ENCODE assay signal across 8 cellular contexts in genomic region chr15:52558196-52558595, GRCh38. TPM values are rescaled to one million over a fixed set of nuclear protein-coding genes. Genes with fewer than 3 reads are reported as not detected.
A peak's percentile ranks its signal among the peaks of the same experiment; 100 is the strongest.
DNase-seq lines count a peak whose midpoint lies in the region; ATAC-seq and TF ChIP-seq lines count a peak whose summit lies in the region.

No MANE protein-coding gene starts in this region.

- CTCF ChIA-PET in A673 (lab: Charles Lee), result no interaction called here

- H3K4me1 Mint-ChIP-seq in type B pancreatic cell (ENCODE audit: unreplicated experiment), result peaks cover 19% of the 10 kb centered on the region

- ATAC-seq in HG03442 (IDR thresholded peaks at IDR 0.05; ENCODE audit: unreplicated experiment), result peak; percentile 87

- no peak overlapping the region for H3K4me3 ChIP-seq in hepatocyte
- H3K4me3 ChIP-seq in A673 (ENCODE audit: low read depth, low read length, poor library complexity, severe bottlenecking), result no peak overlapping the region

- WGBS in hepatocyte (ENCODE audit: low lambda C conversion rate, missing lambda C conversion rate), result 89% methylated on average over 5 of the region's 5 CpGs

- H3K27ac ChIP-seq in hepatocyte, result peak overlapping the region; percentile 44
- no peak overlapping the region for H3K27ac ChIP-seq in A673 (ENCODE audit: low read depth, low read length, poor library complexity, severe bottlenecking)

- no peaks in the 10 kb centered on the region for H3K9me3 ChIP-seq in hepatocyte (ENCODE audit: low read depth)
- peaks cover 4% of the 10 kb centered on the region for H3K9me3 ChIP-seq in A673 (ENCODE audit: low read depth, low read length, poor library complexity, severe bottlenecking)

- no peak overlapping the region for H2AFZ ChIP-seq in hepatocyte

- TF ChIP-seq CTCF in hepatocyte (IDR thresholded peaks at IDR 0.05; ENCODE audit: poor library complexity), result no peak
- no peak for TF ChIP-seq CTCF in type B pancreatic cell (conservative IDR thresholded peaks at IDR 0.05)
- TF ChIP-seq CTCF in A673 (conservative IDR thresholded peaks at IDR 0.05; ENCODE audit: low read depth, low read length), result no peak

- H3K36me3 ChIP-seq in hepatocyte (replicated peaks; ENCODE audit: insufficient read depth, low read depth) (no peaks in the 10 kb centered on the region), A673 (ENCODE audit: insufficient read depth, low read length, poor library complexity, severe bottlenecking) (peaks cover 41% of the 10 kb centered on the region)

- H3K9me2 ChIP-seq in hepatocyte (replicated peaks; ENCODE audit: insufficient read depth), result no peaks in the 10 kb centered on the region

- peak; percentile 69 for DNase-seq in stimulated activated naive CD4-positive, alpha-beta T cell treated with Interleukin-2 at 50 U/mL for 16 hours (lab: John Stamatoyannopoulos, UW)
- no peak for DNase-seq in stimulated activated naive CD4-positive, alpha-beta T cell (lab: John Stamatoyannopoulos, UW)
- peak; percentile 65 for DNase-seq in activated CD8-positive, alpha-beta memory T cell treated with anti-CD3 and anti-CD28 coated beads for 24 hours
- DNase-seq in hepatocyte (ENCODE audit: low spot score) (peak; percentile 19), type B pancreatic cell (ENCODE audit: extremely low spot score, unreplicated experiment) (no peak), A673 (ENCODE audit: low spot score) (no peak), iPS-NIHi7 (ENCODE audit: extremely low spot score) (no peak)

- POLR2A ChIA-PET in A673 (lab: Charles Lee; ENCODE audit: low non-redundant PET), result no interaction called here

- peaks cover 97% of the 10 kb centered on the region for H3K79me2 ChIP-seq in hepatocyte

- intact Hi-C loops in A673 (cut with micrococcal nuclease; ENCODE audit: unreplicated experiment), result no loop called here

- H3K36me3 Mint-ChIP-seq in type B pancreatic cell, result peaks cover 15% of the 10 kb centered on the region

- H3K27me3 Mint-ChIP-seq in type B pancreatic cell, result no peaks in the 10 kb centered on the region

- H4K20me1 ChIP-seq in hepatocyte (ENCODE audit: insufficient read depth, poor library complexity, severe bottlenecking), result peaks cover 79% of the 10 kb centered on the region

- H3K4me2 ChIP-seq in hepatocyte, result no peak overlapping the region

- H3K27me3 ChIP-seq in hepatocyte (no peaks in the 10 kb centered on the region), A673 (replicated peaks; ENCODE audit: insufficient read depth, low read depth, low read length, poor library complexity) (no peaks in the 10 kb centered on the region)

- no TSS peak for BruUV-seq in A673 (replicated peaks; lab: Mats Ljungman, UMichigan)

- H3K9me3 Mint-ChIP-seq in type B pancreatic cell, result no peaks in the 10 kb centered on the region

- peak overlapping the region; percentile 75 for H3K27ac Mint-ChIP-seq in type B pancreatic cell

- H3K4me3 Mint-ChIP-seq in type B pancreatic cell, result no peak overlapping the region

- H3K4me1 ChIP-seq in hepatocyte (ENCODE audit: insufficient read depth) (no peaks in the 10 kb centered on the region), A673 (ENCODE audit: insufficient read depth, low read length, poor library complexity, severe bottlenecking) (no peaks in the 10 kb centered on the region)

RNA-seq across cellular contexts. Expression of gene ARPP19, which starts 10.6 kb away (rescaled TPM):
- total RNA-seq in hepatocyte (120 and 130 TPM in 2 replicates), type B pancreatic cell (ENCODE audit: low replicate concordance) (160 and 167 TPM in 2 replicates), A673 (2021) (173 and 186 TPM in 2 replicates)
- polyA plus RNA-seq in hepatocyte, result 51.7 and 52.7 TPM in 2 replicates

RNA-seq across cellular contexts. Expression of gene MYO5A, which starts 29.5 kb away (rescaled TPM):
- total RNA-seq in hepatocyte (8.5 and 14.8 TPM in 2 replicates), type B pancreatic cell (ENCODE audit: low replicate concordance) (20.9 and 21.2 TPM in 2 replicates), A673 (2021) (16.8 and 20.9 TPM in 2 replicates)
- 3.1 and 3.7 TPM in 2 replicates for polyA plus RNA-seq in hepatocyte

Comparison
In these comparisons a context has a peak if more than half of its experiments do, and no peak if none do; other contexts are left out.
1. DNase-seq: peak in stimulated activated naive CD4-positive, alpha-beta T cell treated with Interleukin-2 at 50 U/mL for 16 hours (single experiment), activated CD8-positive, alpha-beta memory T cell treated with anti-CD3 and anti-CD28 coated beads for 24 hours (single experiment) and hepatocyte (single experiment); none in stimulated activated naive CD4-positive, alpha-beta T cell (0 of 6), type B pancreatic cell (single experiment), A673 (single experiment) and iPS-NIHi7 (single experiment).